Comparison of ENCODE assay signal across 1 cellular context in genomic region chr21:14573244-14573643, GRCh38.
TF ChIP-seq lines count a peak whose summit lies in the region.

No MANE protein-coding gene starts in this region.

TF ChIP-seq in GM12878, 131 proteins besides CTCF, POLR2A, EP300 and RAD21:
- TF ChIP-seq ZBTB4 (CRISPR knock-in tag; IDR thresholded peaks at IDR 0.05), result no peak
- TF ChIP-seq BACH1 (IDR thresholded peaks at IDR 0.05; ENCODE audit: borderline replicate concordance), result no peak
- no peak for TF ChIP-seq ZBTB33 (IDR thresholded peaks at IDR 0.05)
- no peak for TF ChIP-seq ATF7 (IDR thresholded peaks at IDR 0.05; ENCODE audit: low read depth)
- TF ChIP-seq JUND (IDR thresholded peaks at IDR 0.05; ENCODE audit: low read depth, low read length), result no peak
